In genomic region chr4:130403221-130403620, GRCh38 we compare ENCODE assay signal across 23 cellular contexts.
"Had no signal": no experiment of that assay in that cellular context is flagged by ENCODE, and none has a peak within 500 bp of the region (broad histone marks: within the 10 kb centered on the region; RNA-seq: fewer than 3 reads in every experiment).

No MANE protein-coding gene starts in this region.

- ATAC-seq: esophagus mucosa; heart right ventricle; left cardiac atrium; naive thymus-derived CD8-positive, alpha-beta T cell had no signal

- H3K27me3 ChIP-seq: brain microvascular endothelial cell, heart right ventricle, right atrium auricular region, tibial nerve had no signal

- H3K36me3 ChIP-seq: brain microvascular endothelial cell, heart right ventricle, right atrium auricular region, tibial nerve had no signal

- H3K9me3 Mint-ChIP-seq: activated naive CD4-positive, alpha-beta T cell treated with anti-CD3 and anti-CD28 coated beads, Interleukin-2, amount 10 ng/mL, durations not matched to agents 7 days and 5 days; neural crest cell had no signal

- H3K27ac Mint-ChIP-seq: activated naive CD4-positive, alpha-beta T cell treated with anti-CD3 and anti-CD28 coated beads, Interleukin-2, amount 10 ng/mL, durations not matched to agents 7 days and 5 days; naive thymus-derived CD8-positive, alpha-beta T cell; T-helper 2 cell treated with Interferon-gamma antibody and Interleukin-4, amounts not matched to agents 5 μg/mL and 100 μg/mL, for 36 hours had no signal

- H3K4me3 Mint-ChIP-seq: activated naive CD4-positive, alpha-beta T cell treated with anti-CD3 and anti-CD28 coated beads, Interleukin-2, amount 10 ng/mL, durations not matched to agents 7 days and 5 days; naive thymus-derived CD8-positive, alpha-beta T cell; neural crest cell; T-helper 2 cell treated with Interferon-gamma antibody and Interleukin-4, amounts not matched to agents 5 μg/mL and 100 μg/mL, for 36 hours had no signal

- H3K36me3 Mint-ChIP-seq: activated naive CD4-positive, alpha-beta T cell treated with anti-CD3 and anti-CD28 coated beads, Interleukin-2, amount 10 ng/mL, durations not matched to agents 7 days and 5 days; naive thymus-derived CD8-positive, alpha-beta T cell had no signal

- H3K4me3 ChIP-seq: heart right ventricle, right atrium auricular region, tibial nerve had no signal

- H3K9me3 ChIP-seq: right atrium auricular region, tibial nerve had no signal

- DNase-seq: activated CD4-positive, alpha-beta T cell treated with anti-CD3 and anti-CD28 coated beads for 48 hours; activated CD4-positive, alpha-beta T cell treated with anti-CD3 and anti-CD28 coated beads, Interleukin-2, amount 50 U/mL, for 48 hours; activated CD8-positive, alpha-beta memory T cell treated with anti-CD3 and anti-CD28 coated beads for 24 hours; activated gamma-delta T cell; activated naive CD4-positive, alpha-beta T cell treated with anti-CD3 and anti-CD28 coated beads, Interleukin-2, amount 10 ng/mL, durations not matched to agents 7 days and 5 days; amniotic stem cell; brain microvascular endothelial cell; cortex of kidney; foreskin fibroblast; heart right ventricle; left cardiac atrium; naive thymus-derived CD8-positive, alpha-beta T cell; stimulated activated CD4-positive, alpha-beta T cell treated with anti-CD3 and anti-CD28 coated beads, Interleukin-15, amount 100 ng/mL, for 24 hours; stimulated activated CD4-positive, alpha-beta T cell treated with anti-CD3 and anti-CD28 coated beads, Interleukin-2, amount 100 ng/mL, for 24 hours; stimulated activated naive CD4-positive, alpha-beta T cell treated with Interleukin-2 at 50 U/mL for 16 hours; T-helper 1 cell had no signal

- H3K27me3 Mint-ChIP-seq: activated naive CD4-positive, alpha-beta T cell treated with anti-CD3 and anti-CD28 coated beads, Interleukin-2, amount 10 ng/mL, durations not matched to agents 7 days and 5 days; naive thymus-derived CD8-positive, alpha-beta T cell had no signal

- H3K4me1 Mint-ChIP-seq: activated naive CD4-positive, alpha-beta T cell treated with anti-CD3 and anti-CD28 coated beads, Interleukin-2, amount 10 ng/mL, durations not matched to agents 7 days and 5 days; naive thymus-derived CD8-positive, alpha-beta T cell; neural crest cell had no signal

- H3K4me1 ChIP-seq: heart right ventricle, right atrium auricular region, tibial nerve had no signal

- H3K27ac ChIP-seq: brain microvascular endothelial cell, heart right ventricle, right atrium auricular region, tibial nerve had no signal

- FAIRE-seq: astrocyte, keratinocyte had no signal
